19 cellular contexts compared by ENCODE assay signal in genomic region chr6:32610897-32611296, GRCh38. TPM values are rescaled to one million over a fixed set of nuclear protein-coding genes. Genes with fewer than 3 reads are reported as not detected.
DNase-seq lines count a peak whose midpoint lies in the region; ATAC-seq, FAIRE-seq and TF ChIP-seq lines count a peak whose summit lies in the region.
"Had no signal": no experiment of that assay in that cellular context is flagged by ENCODE, and none has a peak within 500 bp of the region (broad histone marks: within the 10 kb centered on the region; RNA-seq: fewer than 3 reads in every experiment).

No MANE protein-coding gene starts in this region.

- RAD21 ChIA-PET in HCT116 (lab: Charles Lee; ENCODE audit: low non-redundant PET in 1 of 2, low total read pairs in 2 of 2, uncharacterized antibody in 2 of 2, unreplicated experiment in 2 of 2) = no interaction called here

- intact Hi-C loops in HCT116 (cut with micrococcal nuclease) = no loop called here
- intact Hi-C loops in Right ventricle myocardium superior (cut with DNase I) = no loop called here

- H3K27me3 ChIP-seq in HCT116 (ENCODE audit: insufficient read depth, low read length) (no peaks in the 10 kb centered on the region), smooth muscle cell (ENCODE audit: low read depth) (no peaks in the 10 kb centered on the region)
- no peaks in the 10 kb centered on the region for H3K27me3 ChIP-seq in effector memory CD4-positive, alpha-beta T cell (replicated peaks; ENCODE audit: control insufficient read depth, insufficient read depth, low read length, poor library complexity, severe bottlenecking)
- H3K27me3 ChIP-seq: SJCRH30 had no signal

- H3K4me3 ChIP-seq in HCT116 (replicated peaks in 1 of 2; ENCODE audit: low read depth in 1 of 2, low read length in 2 of 2) (no peak overlapping the region), smooth muscle cell (no peak overlapping the region)
- no peak overlapping the region for H3K4me3 ChIP-seq in effector memory CD4-positive, alpha-beta T cell (ENCODE audit: insufficient read depth, low read depth, low read length, poor library complexity, severe bottlenecking)
- H3K4me3 ChIP-seq: A549, SJCRH30 had no signal

- peak overlapping the region; percentile 36 for H2AFZ ChIP-seq in HCT116 (ENCODE audit: low read depth, low read length, poor library complexity, severe bottlenecking)
- no peak overlapping the region for H2AFZ ChIP-seq in smooth muscle cell (ENCODE audit: low read depth)

- WGBS in smooth muscle cell (ENCODE audit: low lambda C conversion rate) = 95% methylated on average over 3 of the region's 3 CpGs

- no peak overlapping the region for H3K9ac ChIP-seq in HCT116 (ENCODE audit: low read length)
- no peak overlapping the region for H3K9ac ChIP-seq in smooth muscle cell (ENCODE audit: low read depth)

- no peak for ATAC-seq in activated naive CD4-positive, alpha-beta T cell treated with anti-CD3 and anti-CD28 coated beads, Interleukin-2, amount 50 U/mL, for 72 hours
- no peak for ATAC-seq in HCT116
- ATAC-seq in Right ventricle myocardium superior (ENCODE audit: poor library complexity) = no peak
- ATAC-seq in HG03439 (IDR thresholded peaks at IDR 0.05; ENCODE audit: unreplicated experiment) = no peak
- ATAC-seq: A549 had no signal

- TF ChIP-seq CTCF in HCT116 (IDR thresholded peaks at IDR 0.05 in 2 of 3, conservative IDR thresholded peaks at IDR 0.05 in 1 of 3; ENCODE audit: borderline replicate concordance in 1 of 3, insufficient read depth in 1 of 3, low read depth in 2 of 3, low read length in 2 of 3) (no peak), smooth muscle cell (IDR thresholded peaks at IDR 0.05; ENCODE audit: borderline replicate concordance, insufficient read depth, poor library complexity, severe bottlenecking) (no peak)

- no peaks in the 10 kb centered on the region for H3K27me3 Mint-ChIP-seq in activated naive CD4-positive, alpha-beta T cell treated with anti-CD3 and anti-CD28 coated beads, Interleukin-2, amount 50 U/mL, for 24 hours
- H3K27me3 Mint-ChIP-seq: CD4-positive, alpha-beta T cell had no signal

- H3K4me1 Mint-ChIP-seq in activated naive CD4-positive, alpha-beta T cell treated with anti-CD3 and anti-CD28 coated beads, Interleukin-2, amount 50 U/mL, for 24 hours = peaks cover 10% of the 10 kb centered on the region

- no peaks in the 10 kb centered on the region for H3K9me3 ChIP-seq in HCT116 (ENCODE audit: control insufficient read depth in 1 of 2, insufficient read depth in 1 of 2, low read depth in 1 of 2, low read length in 2 of 2)
- no peaks in the 10 kb centered on the region for H3K9me3 ChIP-seq in effector memory CD4-positive, alpha-beta T cell (ENCODE audit: control insufficient read depth, low read length)
- no peaks in the 10 kb centered on the region for H3K9me3 ChIP-seq in smooth muscle cell (replicated peaks; ENCODE audit: low read depth)
- H3K9me3 ChIP-seq: A549, SJCRH30 had no signal

- H4K20me1 ChIP-seq in HCT116 (ENCODE audit: insufficient read depth) (no peaks in the 10 kb centered on the region), smooth muscle cell (ENCODE audit: low read depth) (no peaks in the 10 kb centered on the region)

- DNase-seq in activated naive CD4-positive, alpha-beta T cell treated with anti-CD3 and anti-CD28 coated beads, Interleukin-2, amount 50 U/mL, for 72 hours (ENCODE audit: low spot score in 2 of 2) = no peak
- no peak for DNase-seq in HCT116 (ENCODE audit: low read depth, low spot score)
- DNase-seq in effector memory CD4-positive, alpha-beta T cell = no peak
- DNase-seq in smooth muscle cell (lab: John Stamatoyannopoulos, UW; ENCODE audit: unreplicated experiment) = no peak
- no peak for DNase-seq in GM12892 (ENCODE audit: insufficient read length)
- DNase-seq in Right ventricle myocardium superior = no peak
- DNase-seq: DMS53, MV-4-11, NCI-H1417 treated with DMSO at 0.1 percent for 48 hours, NCI-H1930, NCI-H69, RPMI8226, SJCRH30 had no signal

- CTCF ChIA-PET in HCT116 (lab: Charles Lee) = no interaction called here

- H3K36me3 ChIP-seq in HCT116 (ENCODE audit: control insufficient read depth in 1 of 2, insufficient read depth in 2 of 2, low read length in 2 of 2) (no peaks in the 10 kb centered on the region), smooth muscle cell (ENCODE audit: low read depth) (no peaks in the 10 kb centered on the region)
- H3K36me3 ChIP-seq in effector memory CD4-positive, alpha-beta T cell (ENCODE audit: control insufficient read depth, insufficient read depth, low read length) = no peaks in the 10 kb centered on the region
- H3K36me3 ChIP-seq: SJCRH30 had no signal

- POLR2A ChIA-PET in HCT116 (lab: Charles Lee) = no interaction called here

- BruUV-seq in HCT116 (replicated peaks; lab: Mats Ljungman, UMichigan) = no TSS peak

- H3K27ac Mint-ChIP-seq in activated naive CD4-positive, alpha-beta T cell treated with anti-CD3 and anti-CD28 coated beads, Interleukin-2, amount 50 U/mL, for 24 hours = peak overlapping the region; percentile 33
- no peak overlapping the region for H3K27ac Mint-ChIP-seq in activated naive CD4-positive, alpha-beta T cell treated with anti-CD3 and anti-CD28 coated beads, Interleukin-2, amount 50 U/mL, for 72 hours
- H3K27ac Mint-ChIP-seq: CD4-positive, alpha-beta T cell had no signal

- H3K4me3 Mint-ChIP-seq in activated naive CD4-positive, alpha-beta T cell treated with anti-CD3 and anti-CD28 coated beads, Interleukin-2, amount 50 U/mL, for 24 hours = no peak overlapping the region
- H3K4me3 Mint-ChIP-seq: CD4-positive, alpha-beta T cell had no signal

- H3K9me2 ChIP-seq in HCT116 (ENCODE audit: insufficient read depth) = no peaks in the 10 kb centered on the region

- no peaks in the 10 kb centered on the region for H3K79me2 ChIP-seq in HCT116 (ENCODE audit: insufficient read depth, low read length)
- no peaks in the 10 kb centered on the region for H3K79me2 ChIP-seq in smooth muscle cell (ENCODE audit: low read depth)

- H3K36me3 Mint-ChIP-seq in activated naive CD4-positive, alpha-beta T cell treated with anti-CD3 and anti-CD28 coated beads, Interleukin-2, amount 50 U/mL, for 24 hours = no peaks in the 10 kb centered on the region
- H3K36me3 Mint-ChIP-seq in activated naive CD4-positive, alpha-beta T cell treated with anti-CD3 and anti-CD28 coated beads, Interleukin-2, amount 50 U/mL, for 72 hours = peaks cover 0 to 6% of the 10 kb centered on the region in 2 donors

- no peak for FAIRE-seq in GM12892 (lab: Jason Lieb, UNC)
- FAIRE-seq: A549, H54 had no signal

- TF ChIP-seq POLR2A in HCT116 (IDR thresholded peaks at IDR 0.05; ENCODE audit: borderline replicate concordance, extremely low read depth, insufficient read depth, insufficient read length) = no peak
- no peak for TF ChIP-seq POLR2A in GM12892 (IDR thresholded peaks at IDR 0.05; ENCODE audit: low read depth, low read length)

- H3K4me2 ChIP-seq in HCT116 (ENCODE audit: low read length) = no peak overlapping the region
- no peak overlapping the region for H3K4me2 ChIP-seq in smooth muscle cell
- H3K4me2 ChIP-seq: A549 had no signal

- no peak overlapping the region for H3K27ac ChIP-seq in HCT116 (ENCODE audit: low read depth, low read length)
- H3K27ac ChIP-seq in effector memory CD4-positive, alpha-beta T cell (ENCODE audit: insufficient read depth, low read length, poor library complexity, severe bottlenecking) = peak overlapping the region; percentile 75
- H3K27ac ChIP-seq in smooth muscle cell (ENCODE audit: low read depth) = peak overlapping the region; percentile 93
- H3K27ac ChIP-seq: A549, SJCRH30 had no signal

- H3K9me3 Mint-ChIP-seq in activated naive CD4-positive, alpha-beta T cell treated with anti-CD3 and anti-CD28 coated beads, Interleukin-2, amount 50 U/mL, for 24 hours = no peaks in the 10 kb centered on the region
- peaks cover 4% of the 10 kb centered on the region in 2 donors for H3K9me3 Mint-ChIP-seq in activated naive CD4-positive, alpha-beta T cell treated with anti-CD3 and anti-CD28 coated beads, Interleukin-2, amount 50 U/mL, for 72 hours
- H3K9me3 Mint-ChIP-seq: CD4-positive, alpha-beta T cell had no signal

- H3K4me1 ChIP-seq in HCT116 (ENCODE audit: control insufficient read depth in 1 of 2, insufficient read depth in 2 of 2, low read length in 2 of 2) (peaks cover 0 to 10% of the 10 kb centered on the region in 2 experiments; a peak in 3 of 4 replicates), smooth muscle cell (ENCODE audit: low read depth) (peaks cover 5% of the 10 kb centered on the region)
- H3K4me1 ChIP-seq in effector memory CD4-positive, alpha-beta T cell (ENCODE audit: control insufficient read depth, insufficient read depth, low read length, poor library complexity, severe bottlenecking) = no peaks in the 10 kb centered on the region
- H3K4me1 ChIP-seq: A549, SJCRH30 had no signal

- no peak for TF ChIP-seq RAD21 in HCT116 (IDR thresholded peaks at IDR 0.05; ENCODE audit: low read depth)

- H3F3A ChIP-seq in smooth muscle cell (ENCODE audit: low read depth) = no peaks in the 10 kb centered on the region

TF ChIP-seq in HCT116, 20 proteins besides CTCF, POLR2A, EP300 and RAD21 (continues in another document):
- TF ChIP-seq SP1 (IDR thresholded peaks at IDR 0.05; ENCODE audit: low read depth) = no peak
- no peak for TF ChIP-seq MAX (IDR thresholded peaks at IDR 0.05)
- TF ChIP-seq FOSL1 (IDR thresholded peaks at IDR 0.05; ENCODE audit: low read depth) = no peak
- no peak for TF ChIP-seq CBX3 (IDR thresholded peaks at IDR 0.05; ENCODE audit: low read depth)

RNA-seq across cellular contexts. Expression of gene HLA-DRB1, which starts 21.2 kb away (rescaled TPM):
- total RNA-seq in activated naive CD4-positive, alpha-beta T cell treated with anti-CD3 and anti-CD28 coated beads, Interleukin-2, amount 50 U/mL, for 72 hours = 1 to 10 TPM; 4.4 to 9.5 TPM
- total RNA-seq in HCT116 (2021; ENCODE audit: unreplicated experiment) = 2.7 TPM
- polyA plus RNA-seq in HCT116 (2012) = 2.6 and 3.1 TPM in 2 replicates
- 22.4 and 32.9 TPM in 2 replicates for total RNA-seq in smooth muscle cell
- polyA plus RNA-seq in smooth muscle cell = 28.5 and 82.4 TPM in 2 replicates
- 896 TPM for polyA plus RNA-seq in GM12892 (2012; ENCODE audit: missing spikeins)
- 27.5 TPM for total RNA-seq in Right ventricle myocardium superior
- total RNA-seq: G401, SJCRH30 had no signal
- polyA plus RNA-seq: A549 had no signal

RNA-seq across cellular contexts. Expression of gene HLA-DQA1, which starts 26.3 kb away (rescaled TPM):
- total RNA-seq in activated naive CD4-positive, alpha-beta T cell treated with anti-CD3 and anti-CD28 coated beads, Interleukin-2, amount 50 U/mL, for 72 hours = 1 to 10 TPM in 1 of 2 donors, not detected in 1; 1.7 TPM
- total RNA-seq in HCT116 (2021; ENCODE audit: unreplicated experiment) (0.86 TPM), smooth muscle cell (1.0 TPM in 1 of 2 replicates, not detected in the other), Right ventricle myocardium superior (5.5 TPM)
- polyA plus RNA-seq in HCT116 (2012) = 0.03 TPM in 1 of 2 replicates, not detected in the other
- polyA plus RNA-seq in smooth muscle cell = not detected in 2 replicates
- polyA plus RNA-seq in GM12892 (2012; ENCODE audit: missing spikeins) = 1,511 TPM
- total RNA-seq: G401, SJCRH30 had no signal
- polyA plus RNA-seq: A549 had no signal

RNA-seq across cellular contexts. Expression of gene HLA-DQB1, which starts 55.6 kb away (rescaled TPM):
- 10 to 100 TPM in 1 of 2 donors, not detected in 1; 34.7 TPM for total RNA-seq in activated naive CD4-positive, alpha-beta T cell treated with anti-CD3 and anti-CD28 coated beads, Interleukin-2, amount 50 U/mL, for 72 hours
- total RNA-seq in HCT116 (2021; ENCODE audit: unreplicated experiment) (2.1 TPM), smooth muscle cell (6.5 and 6.6 TPM in 2 replicates), Right ventricle myocardium superior (2.9 TPM)
- 3.4 and 4.7 TPM in 2 replicates for polyA plus RNA-seq in HCT116 (2012)
- 8.7 and 28.0 TPM in 2 replicates for polyA plus RNA-seq in smooth muscle cell
- polyA plus RNA-seq in GM12892 (2012; ENCODE audit: missing spikeins) = 443 TPM
- total RNA-seq: G401, SJCRH30 had no signal
- polyA plus RNA-seq: A549 had no signal
